ENCODE assay signal across 11 cellular contexts in the genomic region with DNA sequence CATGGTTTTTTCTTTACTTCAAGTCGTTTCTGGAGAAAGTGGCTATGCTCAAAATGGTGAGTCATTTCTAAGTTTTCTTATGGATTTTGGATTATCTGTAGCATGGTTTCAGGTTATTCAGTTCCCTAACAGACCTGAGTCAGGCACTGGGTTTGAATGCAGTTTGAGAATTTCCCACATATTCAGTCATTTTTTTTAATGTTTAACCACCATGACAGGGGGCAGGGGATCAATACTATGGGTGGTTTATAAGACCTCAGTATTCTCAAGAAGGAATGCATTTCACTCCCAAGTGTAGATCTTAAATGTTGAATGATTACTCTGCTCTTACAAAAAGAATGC. TPM values are rescaled to one million over a fixed set of nuclear protein-coding genes. Genes with fewer than 3 reads are reported as not detected.
DNase-seq lines count a peak whose midpoint lies in the region; ATAC-seq, FAIRE-seq and TF ChIP-seq lines count a peak whose summit lies in the region.
"Had no signal": no experiment of that assay in that cellular context is flagged by ENCODE, and none has a peak within 500 bp of the region (broad histone marks: within the 10 kb centered on the region; RNA-seq: fewer than 3 reads in every experiment).

No MANE protein-coding gene starts in this region.

- 25 to 49% methylated on average over 1 of the region's 1 CpG for WGBS in pancreas, 2 donors

- peaks cover 0 to 3% of the 10 kb centered on the region in 2 donors for H3K27me3 Mint-ChIP-seq in natural killer cell treated with Interleukin-12 subunit alpha and Interleukin-12 subunit beta and Interleukin-15 and Interleukin-18, amount 100 ng/mL, for 72 hours

- H3K4me3 Mint-ChIP-seq in natural killer cell treated with Interleukin-12 subunit alpha and Interleukin-12 subunit beta and Interleukin-15 and Interleukin-18, amount 100 ng/mL, for 72 hours: peak overlapping the region; percentile 40

- ATAC-seq in HG03432 (IDR thresholded peaks at IDR 0.05; ENCODE audit: unreplicated experiment) (peak; percentile 33), GM19467 (IDR thresholded peaks at IDR 0.05; ENCODE audit: unreplicated experiment) (no peak), pancreas (no peak)
- ATAC-seq in natural killer cell treated with Interleukin-12 subunit alpha and Interleukin-12 subunit beta and Interleukin-15 and Interleukin-18, amount 100 ng/mL, for 72 hours: peak; percentile 54 to 57

- peaks cover 25 to 45% of the 10 kb centered on the region in 2 donors for H3K4me1 Mint-ChIP-seq in natural killer cell treated with Interleukin-12 subunit alpha and Interleukin-12 subunit beta and Interleukin-15 and Interleukin-18, amount 100 ng/mL, for 72 hours (ENCODE audit: low read depth in 2 of 2)

- H3K4me2 ChIP-seq in DOHH2 (ENCODE audit: low read length): peak overlapping the region; percentile 73

- intact Hi-C loops in pancreas (cut with DNase I): no loop called here

- peaks cover 24% of the 10 kb centered on the region for H3K36me3 ChIP-seq in DOHH2 (ENCODE audit: control insufficient read depth, low read length)
- H3K36me3 ChIP-seq in pancreas: no peaks in the 10 kb centered on the region

- FAIRE-seq in pancreas (lab: Jason Lieb, UNC): no peak
- FAIRE-seq: frontal cortex had no signal

- H3K36me3 Mint-ChIP-seq in natural killer cell treated with Interleukin-12 subunit alpha and Interleukin-12 subunit beta and Interleukin-15 and Interleukin-18, amount 100 ng/mL, for 72 hours: peaks cover 17% of the 10 kb centered on the region

- H3K9me3 Mint-ChIP-seq in natural killer cell treated with Interleukin-12 subunit alpha and Interleukin-12 subunit beta and Interleukin-15 and Interleukin-18, amount 100 ng/mL, for 72 hours: no peaks in the 10 kb centered on the region

- no peaks in the 10 kb centered on the region for H4K20me1 ChIP-seq in DOHH2 (ENCODE audit: control insufficient read depth, insufficient read depth, low read depth, low read length)

- no peaks in the 10 kb centered on the region for H3F3A ChIP-seq in DOHH2 (ENCODE audit: control insufficient read depth, insufficient read depth)

- H3K4me1 ChIP-seq in DOHH2 (ENCODE audit: control insufficient read depth, low read length) (peaks cover 74% of the 10 kb centered on the region), pancreas (no peaks in the 10 kb centered on the region)

- no peaks in the 10 kb centered on the region for H3K9me2 ChIP-seq in DOHH2 (replicated peaks; ENCODE audit: control insufficient read depth, low read length)

- H3K27ac ChIP-seq in DOHH2 (ENCODE audit: low read depth, low read length) (peak overlapping the region; percentile 52), pancreas (no peak overlapping the region)

- peak overlapping the region; percentile 54 to 65 for H3K27ac Mint-ChIP-seq in natural killer cell treated with Interleukin-12 subunit alpha and Interleukin-12 subunit beta and Interleukin-15 and Interleukin-18, amount 100 ng/mL, for 72 hours

- H3K27me3 ChIP-seq in DOHH2 (ENCODE audit: control insufficient read depth, low read length) (no peaks in the 10 kb centered on the region), pancreas (no peaks in the 10 kb centered on the region)

- in situ Hi-C loops in astrocyte of the spinal cord (cut with HindIII; ENCODE audit: low sequenced_read_pairs): no loop called here

- DNase-seq in astrocyte of the spinal cord (ENCODE audit: low read depth, low spot score): peak; percentile 66
- no peak for DNase-seq in natural killer cell treated with Interleukin-12 subunit alpha and Interleukin-12 subunit beta and Interleukin-15 and Interleukin-18, amount 100 ng/mL, for 72 hours (ENCODE audit: low spot score)
- DNase-seq in CD1c-positive myeloid dendritic cell (ENCODE audit: extremely low spot score): no peak
- DNase-seq in A172 (ENCODE audit: low spot score): no peak
- no peak for DNase-seq in pancreas
- DNase-seq: mucosa of descending colon, NCI-H2081 treated with DMSO at 0.1 percent for 48 hours had no signal

- H3K4me3 ChIP-seq in DOHH2 (ENCODE audit: low read length) (peak overlapping the region; percentile 76), astrocyte of the spinal cord (ENCODE audit: low read depth, low read length) (no peak overlapping the region), pancreas (no peak overlapping the region)
- H3K4me3 ChIP-seq: mucosa of descending colon had no signal

- no peaks in the 10 kb centered on the region for H3K9me3 ChIP-seq in DOHH2 (ENCODE audit: control insufficient read depth, insufficient read depth, low read length)
- no peaks in the 10 kb centered on the region for H3K9me3 ChIP-seq in pancreas
- H3K9me3 ChIP-seq: mucosa of descending colon had no signal

- peaks cover 38% of the 10 kb centered on the region for H3K79me2 ChIP-seq in DOHH2 (ENCODE audit: control insufficient read depth, low read length)

- TF ChIP-seq CTCF in DOHH2 (IDR thresholded peaks at IDR 0.05; ENCODE audit: low read depth, low read length, poor library complexity, severe bottlenecking) (no peak), astrocyte of the spinal cord (IDR thresholded peaks at IDR 0.05; ENCODE audit: low read depth, low read length) (no peak), pancreas (IDR thresholded peaks at IDR 0.05) (no peak)

RNA-seq across cellular contexts. Expression of a gene that starts 0.3 kb away (rescaled TPM):
- total RNA-seq in natural killer cell treated with Interleukin-12 subunit alpha and Interleukin-12 subunit beta and Interleukin-15 and Interleukin-18, amount 100 ng/mL, for 72 hours: 10 to 100 TPM in 1 of 2 donors, 1 to 10 TPM in 1; 2.3 to 21.6 TPM
- total RNA-seq in A172 (2014; rRNA removed; shearing (Covaris generic)): 114 and 160 TPM in 2 replicates
- 1 to 10 TPM in 4 of 6 donors, under 1 TPM in 2; 0.04 to 3.9 (median 2.3) TPM for total RNA-seq in pancreas
- under 1 TPM; 0.23 to 0.52 TPM for polyA plus RNA-seq in pancreas

Comparison
In these comparisons a context has a peak if more than half of its experiments do, and no peak if none do; other contexts are left out.
1. ATAC-seq: peak in HG03432 (single experiment) and natural killer cell treated with Interleukin-12 subunit alpha and Interleukin-12 subunit beta and Interleukin-15 and Interleukin-18, amount 100 ng/mL, for 72 hours (2 of 2); none in GM19467 (single experiment) and pancreas (0 of 4).